ENCODE assay signal across 9 cellular contexts in the genomic region with DNA sequence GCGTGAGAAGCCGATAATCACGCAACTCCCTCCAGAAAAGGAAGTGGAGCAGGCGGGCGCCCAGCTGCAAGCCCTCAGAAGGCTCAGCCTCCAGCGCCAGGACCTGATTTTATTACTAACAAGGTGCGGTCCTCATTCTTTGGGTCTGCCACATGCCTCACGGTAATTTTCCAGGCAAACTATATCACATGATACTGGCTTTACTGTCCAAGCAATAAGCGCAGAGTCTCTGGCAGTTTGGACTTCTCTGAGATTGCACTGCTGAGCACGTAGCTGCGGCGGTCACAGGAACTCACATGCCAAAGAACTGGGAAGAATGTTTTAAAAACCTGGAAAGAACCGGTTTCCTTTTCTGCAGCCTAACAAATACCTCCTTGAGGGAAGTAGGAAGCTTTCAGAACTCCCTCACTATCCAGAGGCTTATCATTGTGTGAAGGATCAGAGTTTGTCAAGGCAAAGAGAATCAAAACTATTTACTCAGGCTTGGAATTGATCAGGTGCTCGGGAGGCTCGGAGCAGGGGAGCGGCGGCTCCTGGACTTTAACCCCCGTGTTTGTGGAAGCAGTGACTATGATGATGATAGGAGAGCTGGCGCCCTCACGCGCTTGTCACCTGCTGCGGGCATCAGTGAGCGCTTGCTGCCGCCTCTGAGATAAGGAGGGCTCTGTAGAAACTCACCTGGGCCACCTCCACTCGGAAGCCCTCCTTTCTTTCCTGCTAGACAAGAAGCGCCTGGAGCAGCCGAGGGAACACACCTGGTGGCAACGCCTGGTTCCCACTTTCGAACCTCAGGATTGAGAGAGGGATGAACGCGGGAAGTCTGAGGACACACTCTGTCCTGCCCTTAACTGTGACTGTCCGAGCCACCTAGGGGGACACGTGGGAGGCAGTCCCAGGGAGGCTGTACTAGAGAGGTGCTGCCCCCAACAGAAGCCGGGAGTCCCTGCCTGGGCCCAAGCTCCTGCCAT. TPM values are rescaled to one million over a fixed set of nuclear protein-coding genes. Genes with fewer than 3 reads are reported as not detected.
DNase-seq lines count a peak whose midpoint lies in the region; ATAC-seq and TF ChIP-seq lines count a peak whose summit lies in the region.
"Had no signal": no experiment of that assay in that cellular context is flagged by ENCODE, and none has a peak within 500 bp of the region (broad histone marks: within the 10 kb centered on the region; RNA-seq: fewer than 3 reads in every experiment).

No MANE protein-coding gene starts in this region.

- H3K4me3 ChIP-seq in right atrium auricular region: peak overlapping the region in 1 of 2 donors; percentile 36
- peak overlapping the region; percentile 2 to 8 for H3K4me3 ChIP-seq in aorta (ENCODE audit: low read length in 2 of 2)
- no peak overlapping the region for H3K4me3 ChIP-seq in brain microvascular endothelial cell (ENCODE audit: low read depth, low read length)

- in situ Hi-C loops in brain microvascular endothelial cell (cut with HindIII; ENCODE audit: low pct_ligation_motif_present, low sequenced_read_pairs): no loop called here

- H3K36me3 ChIP-seq in right atrium auricular region: no peaks in the 10 kb centered on the region
- H3K36me3 ChIP-seq in aorta (ENCODE audit: control insufficient read depth in 1 of 2, insufficient read depth in 2 of 2, low read length in 1 of 2): no peaks in the 10 kb centered on the region
- H3K36me3 ChIP-seq in brain microvascular endothelial cell (replicated peaks): no peaks in the 10 kb centered on the region

- WGBS in aorta, 2 donors: 33 to 40% methylated on average over 34 of the region's 34 CpGs

- intact Hi-C loops in Right ventricle myocardium inferior (cut with DNase I): no loop called here
- intact Hi-C loops in aorta (cut with DNase I): no loop called here

- H3K27me3 ChIP-seq in right atrium auricular region (no peaks in the 10 kb centered on the region), aorta (ENCODE audit: control insufficient read depth in 1 of 2, insufficient read depth in 2 of 2, low read length in 1 of 2) (no peaks in the 10 kb centered on the region), brain microvascular endothelial cell (replicated peaks) (no peaks in the 10 kb centered on the region)

- H3K27ac ChIP-seq in right atrium auricular region: no peak overlapping the region
- H3K27ac ChIP-seq in aorta (ENCODE audit: low read depth in 1 of 2, low read length in 2 of 2): no peak overlapping the region
- no peak overlapping the region for H3K27ac ChIP-seq in brain microvascular endothelial cell

- H3K27ac Mint-ChIP-seq in mesothelial cell of epicardium: peak overlapping the region; percentile 54

- no peaks in the 10 kb centered on the region for H3K27me3 Mint-ChIP-seq in mesothelial cell of epicardium (ENCODE audit: low read depth)

- H3K4me1 ChIP-seq in right atrium auricular region: peaks cover 0 to 12% of the 10 kb centered on the region in 2 donors
- peaks cover 0 to 2% of the 10 kb centered on the region in 2 donors for H3K4me1 ChIP-seq in aorta (ENCODE audit: control insufficient read depth in 1 of 2, insufficient read depth in 2 of 2, low read length in 2 of 2)

- DNase-seq in Right ventricle myocardium inferior (ENCODE audit: missing footprints): no peak
- no peak for DNase-seq in right atrium auricular region (ENCODE audit: low spot score)
- peak; percentile 44 for DNase-seq in ecto neural progenitor cell (ENCODE audit: low spot score)
- no peak for DNase-seq in mesothelial cell of epicardium (ENCODE audit: low spot score in 2 of 2, unreplicated experiment in 2 of 2)
- DNase-seq in aorta: peak in 1 of 2 donors; percentile 55
- DNase-seq in SKM-1 (lab: John Stamatoyannopoulos, UW; ENCODE audit: unreplicated experiment): no peak
- no peak for DNase-seq in brain microvascular endothelial cell
- no peak for DNase-seq in COR-L47 (lab: John Stamatoyannopoulos, UW)
- DNase-seq: NCI-H2029 had no signal

- no peaks in the 10 kb centered on the region for H3K4me1 Mint-ChIP-seq in mesothelial cell of epicardium

- peaks cover 5 to 23% of the 10 kb centered on the region in 2 donors for H3K9me3 ChIP-seq in right atrium auricular region
- peaks cover 4% of the 10 kb centered on the region for H3K9me3 ChIP-seq in aorta (ENCODE audit: control insufficient read depth, low read length)

- TF ChIP-seq CTCF in right atrium auricular region (IDR thresholded peaks at IDR 0.05) (no peak), mesothelial cell of epicardium (IDR thresholded peaks at IDR 0.05; ENCODE audit: unreplicated experiment) (no peak), brain microvascular endothelial cell (IDR thresholded peaks at IDR 0.05; ENCODE audit: low read depth, low read length, missing control alignments) (no peak)

- peaks cover 10% of the 10 kb centered on the region for H3K36me3 Mint-ChIP-seq in mesothelial cell of epicardium

- ATAC-seq in Right ventricle myocardium inferior: peak; percentile 34
- peak; percentile 61 for ATAC-seq in aorta (ENCODE audit: low FRiP score)

- peaks cover 34% of the 10 kb centered on the region for H3K9me3 Mint-ChIP-seq in mesothelial cell of epicardium

- H3K4me3 Mint-ChIP-seq in mesothelial cell of epicardium: no peak overlapping the region

RNA-seq across cellular contexts. Expression of a gene that starts 27.2 kb away (rescaled TPM):
- total RNA-seq in Right ventricle myocardium inferior: 15.0 TPM
- 10 to 100 TPM; 10.1 to 20.0 TPM for total RNA-seq in right atrium auricular region
- 39.6 to 42.7 TPM (median 41.0 TPM) in 3 replicates for total RNA-seq in mesothelial cell of epicardium
- total RNA-seq in aorta: 10 to 100 TPM; 26.8 to 38.7 TPM
- 10 to 100 TPM in 1 of 2 donors, 1 to 10 TPM in 1; 8.6 to 17.9 TPM for polyA plus RNA-seq in aorta
